ENCODE assay signal across 1 cellular context in the genomic region with DNA sequence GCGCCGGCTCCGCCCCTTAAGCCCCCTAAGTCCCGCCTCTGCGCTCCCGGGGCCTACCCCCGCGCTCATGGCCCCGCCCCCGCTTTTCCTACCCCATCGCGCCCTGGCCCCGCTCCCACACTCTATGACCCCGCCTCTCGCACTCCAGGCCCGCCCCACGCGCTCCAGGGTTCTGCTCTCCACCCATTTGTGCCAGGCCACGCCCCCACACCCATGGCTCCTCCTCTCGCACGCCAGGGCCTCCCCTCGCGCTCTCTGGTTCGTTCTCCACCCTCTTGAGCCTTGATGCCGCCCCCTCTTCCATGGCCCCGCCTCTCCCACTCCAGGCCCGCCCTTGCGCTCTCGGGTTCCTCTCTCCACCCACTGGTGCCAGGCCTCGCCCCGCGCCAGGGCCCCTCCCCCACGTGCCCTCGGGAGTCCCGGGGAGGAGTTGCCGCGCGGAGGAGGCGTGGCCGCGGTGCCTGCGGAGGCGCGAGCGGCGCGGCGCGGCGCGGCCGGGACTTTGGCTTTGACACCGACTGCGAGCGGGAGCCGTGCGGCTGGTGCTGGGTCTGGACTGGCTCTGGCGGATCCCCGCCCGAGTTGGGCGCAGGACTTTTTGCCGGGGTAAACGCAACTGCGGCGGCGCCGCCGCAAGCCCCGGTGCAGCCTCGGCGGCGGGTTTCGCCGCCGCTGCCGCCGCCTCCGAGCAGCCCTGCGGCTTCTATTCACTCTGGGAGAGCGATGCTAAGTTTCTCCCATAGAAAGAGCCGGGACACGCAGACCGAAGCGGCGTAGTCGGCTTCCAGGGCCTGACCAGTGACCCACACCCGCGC.
A peak's percentile ranks its signal among the peaks of the same experiment; 100 is the strongest.
TF ChIP-seq lines count a peak whose summit lies in the region.

EEPD1 (plus strand) TSS at position 499 of the 815 bp plus-strand sequence. CDS start 1,071 bp downstream, outside the sequence.

TF ChIP-seq in HepG2, 621 proteins besides CTCF, POLR2A, EP300 and RAD21 (continued from another document and continues in another):
- TF ChIP-seq, protein P1, sequence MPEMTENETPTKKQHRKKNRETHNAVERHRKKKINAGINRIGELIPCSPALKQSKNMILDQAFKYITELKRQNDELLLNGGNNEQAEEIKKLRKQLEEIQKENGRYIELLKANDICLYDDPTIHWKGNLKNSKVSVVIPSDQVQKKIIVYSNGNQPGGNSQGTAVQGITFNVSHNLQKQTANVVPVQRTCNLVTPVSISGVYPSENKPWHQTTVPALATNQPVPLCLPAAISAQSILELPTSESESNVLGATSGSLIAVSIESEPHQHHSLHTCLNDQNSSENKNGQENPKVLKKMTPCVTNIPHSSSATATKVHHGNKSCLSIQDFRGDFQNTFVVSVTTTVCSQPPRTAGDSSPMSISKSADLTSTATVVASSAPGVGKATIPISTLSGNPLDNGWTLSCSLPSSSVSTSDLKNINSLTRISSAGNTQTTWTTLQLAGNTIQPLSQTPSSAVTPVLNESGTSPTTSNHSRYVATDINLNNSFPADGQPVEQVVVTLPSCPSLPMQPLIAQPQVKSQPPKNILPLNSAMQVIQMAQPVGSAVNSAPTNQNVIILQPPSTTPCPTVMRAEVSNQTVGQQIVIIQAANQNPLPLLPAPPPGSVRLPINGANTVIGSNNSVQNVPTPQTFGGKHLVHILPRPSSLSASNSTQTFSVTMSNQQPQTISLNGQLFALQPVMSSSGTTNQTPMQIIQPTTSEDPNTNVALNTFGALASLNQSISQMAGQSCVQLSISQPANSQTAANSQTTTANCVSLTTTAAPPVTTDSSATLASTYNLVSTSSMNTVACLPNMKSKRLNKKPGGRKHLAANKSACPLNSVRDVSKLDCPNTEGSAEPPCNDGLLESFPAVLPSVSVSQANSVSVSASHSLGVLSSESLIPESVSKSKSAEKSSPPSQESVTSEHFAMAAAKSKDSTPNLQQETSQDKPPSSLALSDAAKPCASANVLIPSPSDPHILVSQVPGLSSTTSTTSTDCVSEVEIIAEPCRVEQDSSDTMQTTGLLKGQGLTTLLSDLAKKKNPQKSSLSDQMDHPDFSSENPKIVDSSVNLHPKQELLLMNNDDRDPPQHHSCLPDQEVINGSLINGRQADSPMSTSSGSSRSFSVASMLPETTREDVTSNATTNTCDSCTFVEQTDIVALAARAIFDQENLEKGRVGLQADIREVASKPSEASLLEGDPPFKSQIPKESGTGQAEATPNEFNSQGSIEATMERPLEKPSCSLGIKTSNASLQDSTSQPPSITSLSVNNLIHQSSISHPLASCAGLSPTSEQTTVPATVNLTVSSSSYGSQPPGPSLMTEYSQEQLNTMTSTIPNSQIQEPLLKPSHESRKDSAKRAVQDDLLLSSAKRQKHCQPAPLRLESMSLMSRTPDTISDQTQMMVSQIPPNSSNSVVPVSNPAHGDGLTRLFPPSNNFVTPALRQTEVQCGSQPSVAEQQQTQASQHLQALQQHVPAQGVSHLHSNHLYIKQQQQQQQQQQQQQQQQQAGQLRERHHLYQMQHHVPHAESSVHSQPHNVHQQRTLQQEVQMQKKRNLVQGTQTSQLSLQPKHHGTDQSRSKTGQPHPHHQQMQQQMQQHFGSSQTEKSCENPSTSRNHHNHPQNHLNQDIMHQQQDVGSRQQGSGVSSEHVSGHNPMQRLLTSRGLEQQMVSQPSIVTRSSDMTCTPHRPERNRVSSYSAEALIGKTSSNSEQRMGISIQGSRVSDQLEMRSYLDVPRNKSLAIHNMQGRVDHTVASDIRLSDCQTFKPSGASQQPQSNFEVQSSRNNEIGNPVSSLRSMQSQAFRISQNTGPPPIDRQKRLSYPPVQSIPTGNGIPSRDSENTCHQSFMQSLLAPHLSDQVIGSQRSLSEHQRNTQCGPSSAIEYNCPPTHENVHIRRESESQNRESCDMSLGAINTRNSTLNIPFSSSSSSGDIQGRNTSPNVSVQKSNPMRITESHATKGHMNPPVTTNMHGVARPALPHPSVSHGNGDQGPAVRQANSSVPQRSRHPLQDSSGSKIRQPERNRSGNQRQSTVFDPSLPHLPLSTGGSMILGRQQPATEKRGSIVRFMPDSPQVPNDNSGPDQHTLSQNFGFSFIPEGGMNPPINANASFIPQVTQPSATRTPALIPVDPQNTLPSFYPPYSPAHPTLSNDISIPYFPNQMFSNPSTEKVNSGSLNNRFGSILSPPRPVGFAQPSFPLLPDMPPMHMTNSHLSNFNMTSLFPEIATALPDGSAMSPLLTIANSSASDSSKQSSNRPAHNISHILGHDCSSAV (CRISPR knock-in tag; IDR thresholded peaks at IDR 0.05; ENCODE audit: borderline replicate concordance), result no peak
- TF ChIP-seq ZNF235 (CRISPR knock-in tag; IDR thresholded peaks at IDR 0.05; ENCODE audit: borderline replicate concordance), result no peak
- no peak for TF ChIP-seq ZBTB26 (CRISPR knock-in tag; IDR thresholded peaks at IDR 0.05; ENCODE audit: borderline replicate concordance)
- TF ChIP-seq TEAD3 (CRISPR knock-in tag; optimal IDR thresholded peaks at IDR 0.05; ENCODE audit: borderline replicate concordance), result peak; percentile 55
- no peak for TF ChIP-seq CEBPG (CRISPR knock-in tag; IDR thresholded peaks at IDR 0.05)
- TF ChIP-seq TBP (CRISPR knock-in tag; IDR thresholded peaks at IDR 0.05), result no peak
- TF ChIP-seq ZNF790 (CRISPR knock-in tag; IDR thresholded peaks at IDR 0.05; ENCODE audit: borderline replicate concordance), result no peak
- peak; percentile 59; the same call in 1 of the 2 replicates for TF ChIP-seq HBP1 (CRISPR knock-in tag; IDR thresholded peaks at IDR 0.05; ENCODE audit: low read depth)
- TF ChIP-seq SNAPC2 (CRISPR knock-in tag; IDR thresholded peaks at IDR 0.05), result no peak
- TF ChIP-seq ZBTB1 (CRISPR knock-in tag; IDR thresholded peaks at IDR 0.05; ENCODE audit: borderline replicate concordance), result no peak
- TF ChIP-seq, protein P2, sequence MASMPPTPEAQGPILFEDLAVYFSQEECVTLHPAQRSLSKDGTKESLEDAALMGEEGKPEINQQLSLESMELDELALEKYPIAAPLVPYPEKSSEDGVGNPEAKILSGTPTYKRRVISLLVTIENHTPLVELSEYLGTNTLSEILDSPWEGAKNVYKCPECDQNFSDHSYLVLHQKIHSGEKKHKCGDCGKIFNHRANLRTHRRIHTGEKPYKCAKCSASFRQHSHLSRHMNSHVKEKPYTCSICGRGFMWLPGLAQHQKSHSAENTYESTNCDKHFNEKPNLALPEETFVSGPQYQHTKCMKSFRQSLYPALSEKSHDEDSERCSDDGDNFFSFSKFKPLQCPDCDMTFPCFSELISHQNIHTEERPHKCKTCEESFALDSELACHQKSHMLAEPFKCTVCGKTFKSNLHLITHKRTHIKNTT (CRISPR knock-in tag; IDR thresholded peaks at IDR 0.05), result no peak
- no peak for TF ChIP-seq ZNF549 (CRISPR knock-in tag; IDR thresholded peaks at IDR 0.05)
- TF ChIP-seq, protein P3, sequence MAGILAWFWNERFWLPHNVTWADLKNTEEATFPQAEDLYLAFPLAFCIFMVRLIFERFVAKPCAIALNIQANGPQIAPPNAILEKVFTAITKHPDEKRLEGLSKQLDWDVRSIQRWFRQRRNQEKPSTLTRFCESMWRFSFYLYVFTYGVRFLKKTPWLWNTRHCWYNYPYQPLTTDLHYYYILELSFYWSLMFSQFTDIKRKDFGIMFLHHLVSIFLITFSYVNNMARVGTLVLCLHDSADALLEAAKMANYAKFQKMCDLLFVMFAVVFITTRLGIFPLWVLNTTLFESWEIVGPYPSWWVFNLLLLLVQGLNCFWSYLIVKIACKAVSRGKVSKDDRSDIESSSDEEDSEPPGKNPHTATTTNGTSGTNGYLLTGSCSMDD (CRISPR knock-in tag; IDR thresholded peaks at IDR 0.05), result no peak
- TF ChIP-seq HIC2 (CRISPR knock-in tag; IDR thresholded peaks at IDR 0.05; ENCODE audit: low read depth), result peak; percentile 87
- TF ChIP-seq, protein P4, sequence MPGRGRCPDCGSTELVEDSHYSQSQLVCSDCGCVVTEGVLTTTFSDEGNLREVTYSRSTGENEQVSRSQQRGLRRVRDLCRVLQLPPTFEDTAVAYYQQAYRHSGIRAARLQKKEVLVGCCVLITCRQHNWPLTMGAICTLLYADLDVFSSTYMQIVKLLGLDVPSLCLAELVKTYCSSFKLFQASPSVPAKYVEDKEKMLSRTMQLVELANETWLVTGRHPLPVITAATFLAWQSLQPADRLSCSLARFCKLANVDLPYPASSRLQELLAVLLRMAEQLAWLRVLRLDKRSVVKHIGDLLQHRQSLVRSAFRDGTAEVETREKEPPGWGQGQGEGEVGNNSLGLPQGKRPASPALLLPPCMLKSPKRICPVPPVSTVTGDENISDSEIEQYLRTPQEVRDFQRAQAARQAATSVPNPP (CRISPR knock-in tag; IDR thresholded peaks at IDR 0.05), result no peak
- no peak for TF ChIP-seq KDM4B (CRISPR knock-in tag; IDR thresholded peaks at IDR 0.05)
- TF ChIP-seq ZNF550 (CRISPR knock-in tag; IDR thresholded peaks at IDR 0.05; ENCODE audit: borderline replicate concordance), result no peak
- TF ChIP-seq ADNP (CRISPR knock-in tag; IDR thresholded peaks at IDR 0.05), result no peak
- TF ChIP-seq NR2C2 (CRISPR knock-in tag; IDR thresholded peaks at IDR 0.05; ENCODE audit: borderline replicate concordance), result no peak; the same call in 1 of the 2 replicates
- no peak for TF ChIP-seq ZMYM2 (CRISPR knock-in tag; IDR thresholded peaks at IDR 0.05)
- no peak for TF ChIP-seq AHR (CRISPR knock-in tag; IDR thresholded peaks at IDR 0.05)
- peak; percentile 30; the same call in 1 of the 2 replicates for TF ChIP-seq ZFP90 (CRISPR knock-in tag; IDR thresholded peaks at IDR 0.05; ENCODE audit: borderline replicate concordance)
- TF ChIP-seq ZNF878 (CRISPR knock-in tag; IDR thresholded peaks at IDR 0.05), result no peak
- no peak; the same call in 1 of the 2 replicates for TF ChIP-seq ERF (CRISPR knock-in tag; IDR thresholded peaks at IDR 0.05)
- TF ChIP-seq, protein P5, sequence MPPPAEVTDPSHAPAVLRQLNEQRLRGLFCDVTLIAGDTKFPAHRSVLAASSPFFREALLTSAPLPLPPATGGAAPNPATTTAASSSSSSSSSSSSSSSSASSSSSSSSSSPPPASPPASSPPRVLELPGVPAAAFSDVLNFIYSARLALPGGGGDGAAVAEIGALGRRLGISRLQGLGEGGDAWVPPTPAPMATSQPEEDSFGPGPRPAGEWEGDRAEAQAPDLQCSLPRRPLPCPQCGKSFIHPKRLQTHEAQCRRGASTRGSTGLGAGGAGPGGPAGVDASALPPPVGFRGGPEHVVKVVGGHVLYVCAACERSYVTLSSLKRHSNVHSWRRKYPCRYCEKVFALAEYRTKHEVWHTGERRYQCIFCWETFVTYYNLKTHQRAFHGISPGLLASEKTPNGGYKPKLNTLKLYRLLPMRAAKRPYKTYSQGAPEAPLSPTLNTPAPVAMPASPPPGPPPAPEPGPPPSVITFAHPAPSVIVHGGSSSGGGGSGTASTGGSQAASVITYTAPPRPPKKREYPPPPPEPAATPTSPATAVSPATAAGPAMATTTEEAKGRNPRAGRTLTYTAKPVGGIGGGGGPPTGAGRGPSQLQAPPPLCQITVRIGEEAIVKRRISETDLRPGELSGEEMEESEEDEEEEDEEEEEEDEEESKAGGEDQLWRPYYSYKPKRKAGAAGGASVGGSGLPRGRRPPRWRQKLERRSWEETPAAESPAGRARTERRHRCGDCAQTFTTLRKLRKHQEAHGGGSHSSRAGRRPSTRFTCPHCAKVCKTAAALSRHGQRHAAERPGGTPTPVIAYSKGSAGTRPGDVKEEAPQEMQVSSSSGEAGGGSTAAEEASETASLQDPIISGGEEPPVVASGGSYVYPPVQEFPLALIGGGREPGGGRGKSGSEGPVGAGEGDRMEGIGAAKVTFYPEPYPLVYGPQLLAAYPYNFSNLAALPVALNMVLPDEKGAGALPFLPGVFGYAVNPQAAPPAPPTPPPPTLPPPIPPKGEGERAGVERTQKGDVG (CRISPR knock-in tag; IDR thresholded peaks at IDR 0.05; ENCODE audit: borderline replicate concordance), result no peak
- peak; percentile 36; the same call in 1 of the 2 replicates for TF ChIP-seq ZNF501 (CRISPR knock-in tag; IDR thresholded peaks at IDR 0.05)
- no peak for TF ChIP-seq ZNF124 (CRISPR knock-in tag; IDR thresholded peaks at IDR 0.05)
